2 cellular contexts compared by ENCODE assay signal in the genomic region with DNA sequence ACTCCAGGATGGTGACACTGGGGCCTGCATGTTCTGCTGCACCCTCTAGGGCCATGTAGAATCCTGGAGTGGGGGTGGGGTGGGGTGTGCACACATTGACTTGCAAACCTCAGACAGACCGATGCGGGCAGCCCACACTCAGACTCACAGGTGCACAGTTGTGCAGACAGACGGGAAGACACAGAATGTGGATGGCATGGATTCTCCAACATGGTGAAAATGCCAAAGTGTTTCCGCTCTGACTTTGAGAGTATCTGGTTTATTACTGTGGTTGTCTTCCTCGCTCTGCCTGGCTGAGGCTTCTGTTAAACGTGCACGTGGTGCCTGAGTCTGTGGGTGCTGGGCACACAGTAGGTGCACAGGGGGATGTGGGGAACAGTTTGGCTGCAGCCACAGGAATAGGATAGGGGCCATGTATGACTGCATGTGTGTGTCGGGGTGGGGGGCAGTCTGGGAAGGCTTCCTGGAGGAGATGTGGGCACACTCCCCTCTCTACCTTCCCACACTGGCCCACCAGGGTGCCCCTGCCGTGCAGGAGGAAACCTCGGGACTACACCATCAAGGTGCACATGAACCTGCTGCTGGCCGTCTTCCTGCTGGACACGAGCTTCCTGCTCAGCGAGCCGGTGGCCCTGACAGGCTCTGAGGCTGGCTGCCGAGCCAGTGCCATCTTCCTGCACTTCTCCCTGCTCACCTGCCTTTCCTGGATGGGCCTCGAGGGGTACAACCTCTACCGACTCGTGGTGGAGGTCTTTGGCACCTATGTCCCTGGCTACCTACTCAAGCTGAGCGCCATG.
TF ChIP-seq lines count a peak whose summit lies in the region.

No MANE protein-coding gene starts in this region.

TF ChIP-seq in IMR-90, 13 proteins besides CTCF, POLR2A, EP300 and RAD21:
- TF ChIP-seq, protein P1, sequence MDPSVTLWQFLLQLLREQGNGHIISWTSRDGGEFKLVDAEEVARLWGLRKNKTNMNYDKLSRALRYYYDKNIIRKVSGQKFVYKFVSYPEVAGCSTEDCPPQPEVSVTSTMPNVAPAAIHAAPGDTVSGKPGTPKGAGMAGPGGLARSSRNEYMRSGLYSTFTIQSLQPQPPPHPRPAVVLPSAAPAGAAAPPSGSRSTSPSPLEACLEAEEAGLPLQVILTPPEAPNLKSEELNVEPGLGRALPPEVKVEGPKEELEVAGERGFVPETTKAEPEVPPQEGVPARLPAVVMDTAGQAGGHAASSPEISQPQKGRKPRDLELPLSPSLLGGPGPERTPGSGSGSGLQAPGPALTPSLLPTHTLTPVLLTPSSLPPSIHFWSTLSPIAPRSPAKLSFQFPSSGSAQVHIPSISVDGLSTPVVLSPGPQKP (IDR thresholded peaks at IDR 0.05; ENCODE audit: borderline replicate concordance, low read depth, low read length), result no peak
- TF ChIP-seq BHLHE40 (IDR thresholded peaks at IDR 0.05; ENCODE audit: low read depth, low read length), result no peak
- TF ChIP-seq RCOR1 (IDR thresholded peaks at IDR 0.05; ENCODE audit: insufficient replicate concordance, low read length), result no peak
- TF ChIP-seq MXI1 (IDR thresholded peaks at IDR 0.05; ENCODE audit: borderline replicate concordance, low read depth, low read length), result no peak
- no peak for TF ChIP-seq NFE2L2 (IDR thresholded peaks at IDR 0.05; ENCODE audit: low read depth, low read length)
- TF ChIP-seq MAZ (IDR thresholded peaks at IDR 0.05; ENCODE audit: borderline replicate concordance, low read depth, low read length), result no peak
- no peak for TF ChIP-seq CEBPB (IDR thresholded peaks at IDR 0.05; ENCODE audit: low read depth, low read length)
- no peak for TF ChIP-seq FOS (IDR thresholded peaks at IDR 0.05; ENCODE audit: low read depth, low read length)
- TF ChIP-seq, protein P2, sequence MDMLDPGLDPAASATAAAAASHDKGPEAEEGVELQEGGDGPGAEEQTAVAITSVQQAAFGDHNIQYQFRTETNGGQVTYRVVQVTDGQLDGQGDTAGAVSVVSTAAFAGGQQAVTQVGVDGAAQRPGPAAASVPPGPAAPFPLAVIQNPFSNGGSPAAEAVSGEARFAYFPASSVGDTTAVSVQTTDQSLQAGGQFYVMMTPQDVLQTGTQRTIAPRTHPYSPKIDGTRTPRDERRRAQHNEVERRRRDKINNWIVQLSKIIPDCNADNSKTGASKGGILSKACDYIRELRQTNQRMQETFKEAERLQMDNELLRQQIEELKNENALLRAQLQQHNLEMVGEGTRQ (IDR thresholded peaks at IDR 0.05; ENCODE audit: low read depth, low read length), result no peak
- no peak for TF ChIP-seq MAFK (IDR thresholded peaks at IDR 0.05; ENCODE audit: low read depth, low read length)
- TF ChIP-seq CHD1 (IDR thresholded peaks at IDR 0.05; ENCODE audit: low read depth, low read length), result no peak

TF ChIP-seq in GM12878, 131 proteins besides CTCF, POLR2A, EP300 and RAD21:
- TF ChIP-seq, protein P3, sequence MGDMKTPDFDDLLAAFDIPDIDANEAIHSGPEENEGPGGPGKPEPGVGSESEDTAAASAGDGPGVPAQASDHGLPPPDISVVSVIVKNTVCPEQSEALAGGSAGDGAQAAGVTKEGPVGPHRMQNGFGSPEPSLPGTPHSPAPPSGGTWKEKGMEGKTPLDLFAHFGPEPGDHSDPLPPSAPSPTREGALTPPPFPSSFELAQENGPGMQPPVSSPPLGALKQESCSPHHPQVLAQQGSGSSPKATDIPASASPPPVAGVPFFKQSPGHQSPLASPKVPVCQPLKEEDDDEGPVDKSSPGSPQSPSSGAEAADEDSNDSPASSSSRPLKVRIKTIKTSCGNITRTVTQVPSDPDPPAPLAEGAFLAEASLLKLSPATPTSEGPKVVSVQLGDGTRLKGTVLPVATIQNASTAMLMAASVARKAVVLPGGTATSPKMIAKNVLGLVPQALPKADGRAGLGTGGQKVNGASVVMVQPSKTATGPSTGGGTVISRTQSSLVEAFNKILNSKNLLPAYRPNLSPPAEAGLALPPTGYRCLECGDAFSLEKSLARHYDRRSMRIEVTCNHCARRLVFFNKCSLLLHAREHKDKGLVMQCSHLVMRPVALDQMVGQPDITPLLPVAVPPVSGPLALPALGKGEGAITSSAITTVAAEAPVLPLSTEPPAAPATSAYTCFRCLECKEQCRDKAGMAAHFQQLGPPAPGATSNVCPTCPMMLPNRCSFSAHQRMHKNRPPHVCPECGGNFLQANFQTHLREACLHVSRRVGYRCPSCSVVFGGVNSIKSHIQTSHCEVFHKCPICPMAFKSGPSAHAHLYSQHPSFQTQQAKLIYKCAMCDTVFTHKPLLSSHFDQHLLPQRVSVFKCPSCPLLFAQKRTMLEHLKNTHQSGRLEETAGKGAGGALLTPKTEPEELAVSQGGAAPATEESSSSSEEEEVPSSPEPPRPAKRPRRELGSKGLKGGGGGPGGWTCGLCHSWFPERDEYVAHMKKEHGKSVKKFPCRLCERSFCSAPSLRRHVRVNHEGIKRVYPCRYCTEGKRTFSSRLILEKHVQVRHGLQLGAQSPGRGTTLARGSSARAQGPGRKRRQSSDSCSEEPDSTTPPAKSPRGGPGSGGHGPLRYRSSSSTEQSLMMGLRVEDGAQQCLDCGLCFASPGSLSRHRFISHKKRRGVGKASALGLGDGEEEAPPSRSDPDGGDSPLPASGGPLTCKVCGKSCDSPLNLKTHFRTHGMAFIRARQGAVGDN (IDR thresholded peaks at IDR 0.05), result no peak
- no peak for TF ChIP-seq SPI1 (IDR thresholded peaks at IDR 0.05; ENCODE audit: borderline replicate concordance, insufficient read depth, low read depth, low read length)
- TF ChIP-seq NR2C1 (IDR thresholded peaks at IDR 0.05), result no peak
- TF ChIP-seq SMAD1 (IDR thresholded peaks at IDR 0.05; ENCODE audit: low read depth, partially characterized antibody), result no peak
- no peak for TF ChIP-seq FOXK2 (IDR thresholded peaks at IDR 0.05)
- TF ChIP-seq, protein P4, sequence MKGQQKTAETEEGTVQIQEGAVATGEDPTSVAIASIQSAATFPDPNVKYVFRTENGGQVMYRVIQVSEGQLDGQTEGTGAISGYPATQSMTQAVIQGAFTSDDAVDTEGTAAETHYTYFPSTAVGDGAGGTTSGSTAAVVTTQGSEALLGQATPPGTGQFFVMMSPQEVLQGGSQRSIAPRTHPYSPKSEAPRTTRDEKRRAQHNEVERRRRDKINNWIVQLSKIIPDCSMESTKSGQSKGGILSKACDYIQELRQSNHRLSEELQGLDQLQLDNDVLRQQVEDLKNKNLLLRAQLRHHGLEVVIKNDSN (IDR thresholded peaks at IDR 0.05; ENCODE audit: borderline replicate concordance, extremely low read length, insufficient read depth, low read depth, low read length), result no peak
- no peak for TF ChIP-seq CREM (IDR thresholded peaks at IDR 0.05; ENCODE audit: low read depth)
- no peak for TF ChIP-seq SRF (IDR thresholded peaks at IDR 0.05; ENCODE audit: low read depth in 2 of 2, low read length in 2 of 2)
- no peak for TF ChIP-seq CBFB (IDR thresholded peaks at IDR 0.05; ENCODE audit: low read depth)
- TF ChIP-seq IRF4 (IDR thresholded peaks at IDR 0.05; ENCODE audit: low read depth, low read length), result no peak
- TF ChIP-seq, protein P5, sequence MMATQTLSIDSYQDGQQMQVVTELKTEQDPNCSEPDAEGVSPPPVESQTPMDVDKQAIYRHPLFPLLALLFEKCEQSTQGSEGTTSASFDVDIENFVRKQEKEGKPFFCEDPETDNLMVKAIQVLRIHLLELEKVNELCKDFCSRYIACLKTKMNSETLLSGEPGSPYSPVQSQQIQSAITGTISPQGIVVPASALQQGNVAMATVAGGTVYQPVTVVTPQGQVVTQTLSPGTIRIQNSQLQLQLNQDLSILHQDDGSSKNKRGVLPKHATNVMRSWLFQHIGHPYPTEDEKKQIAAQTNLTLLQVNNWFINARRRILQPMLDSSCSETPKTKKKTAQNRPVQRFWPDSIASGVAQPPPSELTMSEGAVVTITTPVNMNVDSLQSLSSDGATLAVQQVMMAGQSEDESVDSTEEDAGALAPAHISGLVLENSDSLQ (IDR thresholded peaks at IDR 0.05), result no peak
- TF ChIP-seq CBX3 (IDR thresholded peaks at IDR 0.05; ENCODE audit: borderline replicate concordance, low read depth), result no peak
- TF ChIP-seq, protein P2 (IDR thresholded peaks at IDR 0.05; ENCODE audit: borderline replicate concordance, low read depth, low read length), result no peak
- TF ChIP-seq KLF5 (IDR thresholded peaks at IDR 0.05; ENCODE audit: partially characterized antibody), result no peak
- TF ChIP-seq IKZF1 (conservative IDR thresholded peaks at IDR 0.05), result no peak
